9 cellular contexts compared by ENCODE assay signal in the genomic region with DNA sequence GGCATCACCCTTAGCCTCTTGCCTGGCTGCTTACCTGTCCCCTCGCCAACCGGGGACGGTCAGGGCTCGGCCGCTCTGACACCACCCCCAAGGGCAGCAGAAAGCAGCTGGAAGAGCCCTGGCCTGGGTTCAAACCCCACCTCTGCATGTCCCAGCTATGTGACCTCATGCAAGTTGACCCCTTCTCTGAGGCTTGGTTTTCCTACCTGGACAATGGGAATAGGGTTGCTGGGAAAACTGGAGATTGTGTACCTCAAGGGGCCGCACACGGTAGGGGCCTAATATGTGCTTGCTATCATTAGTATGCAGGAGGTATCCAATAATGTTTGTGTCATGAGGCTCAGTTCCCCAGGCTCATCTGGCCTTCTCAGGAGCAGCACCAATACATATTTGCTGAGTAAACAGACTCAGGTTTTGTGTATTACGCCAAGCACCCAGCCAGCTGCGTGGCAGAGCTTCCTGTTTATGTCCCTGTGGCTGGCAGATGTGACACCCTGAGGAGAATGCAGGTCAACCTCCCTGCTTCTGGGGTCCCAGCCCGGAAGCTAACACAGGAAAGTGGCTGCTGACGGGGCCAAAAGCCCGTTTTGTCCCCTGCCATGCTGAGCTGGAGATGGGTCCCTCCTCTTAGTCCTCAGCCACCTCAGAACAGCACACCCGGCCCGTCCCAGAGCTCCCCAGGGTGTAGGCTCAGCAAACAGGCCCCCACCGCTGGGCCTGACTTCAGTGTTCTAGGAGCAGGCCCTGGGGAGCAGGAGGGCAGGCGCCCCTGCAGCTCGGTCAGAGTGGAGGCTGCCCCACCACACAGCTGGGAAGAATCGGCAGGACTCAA. TPM values are rescaled to one million over a fixed set of nuclear protein-coding genes. Genes with fewer than 3 reads are reported as not detected.
DNase-seq lines count a peak whose midpoint lies in the region; ATAC-seq and FAIRE-seq lines count a peak whose summit lies in the region.
"Had no signal": no experiment of that assay in that cellular context is flagged by ENCODE, and none has a peak within 500 bp of the region (broad histone marks: within the 10 kb centered on the region; RNA-seq: fewer than 3 reads in every experiment).

No MANE protein-coding gene starts in this region.

- ATAC-seq in GM19025 (IDR thresholded peaks at IDR 0.05; ENCODE audit: low read depth, unreplicated experiment), result peak; percentile 30

- in situ Hi-C loops in ACHN (cut with HindIII; ENCODE audit: low pct_ligation_motif_present, low pct_unique_long_range_greater_than_20kb, low sequenced_read_pairs), result no loop called here

- H3K27ac ChIP-seq in small intestine (ENCODE audit: low read depth in 1 of 2, low read length in 1 of 2), result peak overlapping the region in 1 of 2 donors; percentile 86

- no peak overlapping the region for H3K4me3 ChIP-seq in small intestine (ENCODE audit: low read depth in 1 of 2, low read length in 2 of 2)

- peak; percentile 68 for DNase-seq in KG1 (lab: John Stamatoyannopoulos, UW)
- peak; percentile 57 for DNase-seq in UCSD-AML1 (lab: John Stamatoyannopoulos, UW; ENCODE audit: unreplicated experiment)
- peak; percentile 42 for DNase-seq in dermis blood vessel endothelial cell
- peak; percentile 55 for DNase-seq in small intestine
- DNase-seq in DMS114 treated with DMSO at 0.1 percent for 48 hours (lab: John Stamatoyannopoulos, UW; ENCODE audit: unreplicated experiment), result no peak
- no peak for DNase-seq in AG08396 (ENCODE audit: low spot score)
- no peak for DNase-seq in ACHN

- WGBS in small intestine, 3 donors, result 58 to 67% (median 66%) methylated on average over 17 to 18 of the region's 18 CpGs

- no peaks in the 10 kb centered on the region for H3K9me3 ChIP-seq in small intestine (ENCODE audit: control insufficient read depth, low read depth)

- H3K36me3 ChIP-seq in small intestine (ENCODE audit: control insufficient read depth in 2 of 2, insufficient read depth in 2 of 2, low read length in 2 of 2), result no peaks in the 10 kb centered on the region

- no peaks in the 10 kb centered on the region for H3K4me1 ChIP-seq in small intestine (ENCODE audit: control insufficient read depth in 2 of 2, insufficient read depth in 1 of 2, low read depth in 1 of 2, low read length in 1 of 2)

- no peaks in the 10 kb centered on the region for H3K27me3 ChIP-seq in small intestine (ENCODE audit: control insufficient read depth in 2 of 2, insufficient read depth in 2 of 2, low read length in 2 of 2)

- FAIRE-seq in small intestine (lab: Jason Lieb, UNC), result no peak

RNA-seq across cellular contexts. Expression of a gene that starts 29.7 kb away (rescaled TPM):
- 415 and 872 TPM in 2 replicates for total RNA-seq in dermis blood vessel endothelial cell
- polyA plus RNA-seq in small intestine, result 10 to 100 TPM in 1 of 3 donors, 1 to 10 TPM in 2; 3.4 to 54.7 (median 7.0) TPM

RNA-seq across cellular contexts. Expression of a gene that starts 33.8 kb away (rescaled TPM):
- total RNA-seq in dermis blood vessel endothelial cell, result not detected in 2 replicates
- not detected for polyA plus RNA-seq in small intestine
- total RNA-seq: lower leg skin had no signal

RNA-seq across cellular contexts. Expression of a gene that starts 48.3 kb away (rescaled TPM):
- total RNA-seq in dermis blood vessel endothelial cell, result not detected in 2 replicates
- polyA plus RNA-seq in small intestine, result not detected
- total RNA-seq: lower leg skin had no signal

Comparison
In these comparisons a context has a peak if more than half of its experiments do, and no peak if none do; other contexts are left out.
1. DNase-seq: peak in KG1 (single experiment), UCSD-AML1 (single experiment), dermis blood vessel endothelial cell (single experiment) and small intestine (single experiment); none in DMS114 treated with DMSO at 0.1 percent for 48 hours (single experiment), AG08396 (single experiment) and ACHN (single experiment).